Comparison of ENCODE assay signal across 8 cellular contexts in genomic region chr10:104642311-104643022, GRCh38. TPM values are rescaled to one million over a fixed set of nuclear protein-coding genes. Genes with fewer than 3 reads are reported as not detected.
A peak's percentile ranks its signal among the peaks of the same experiment; 100 is the strongest.
DNase-seq lines count a peak whose midpoint lies in the region; ATAC-seq and TF ChIP-seq lines count a peak whose summit lies in the region.

No MANE protein-coding gene starts in this region.

- in situ Hi-C loops in Caki2 (cut with HindIII; ENCODE audit: low pct_unique_long_range_greater_than_20kb, low sequenced_read_pairs) = no loop called here

- H3K9me3 ChIP-seq in neural cell (ENCODE audit: low read length) = no peaks in the 10 kb centered on the region

- peak overlapping the region; percentile 49; the same call in 1 of the 2 replicates for H2AFZ ChIP-seq in KMS-11 (ENCODE audit: low read depth)
- H2AFZ ChIP-seq in neural cell (ENCODE audit: low read depth, low read length) = no peak overlapping the region

- TF ChIP-seq CTCF in KMS-11 (conservative IDR thresholded peaks at IDR 0.05; ENCODE audit: low read depth, low read length) (peak; percentile 48), epithelial cell of esophagus (IDR thresholded peaks at IDR 0.05; ENCODE audit: insufficient read depth, low read depth, low read length, missing control alignments) (peak; percentile 38), neural cell (IDR thresholded peaks at IDR 0.05; ENCODE audit: poor library complexity, severe bottlenecking) (peak; percentile 79)

- peak; percentile 81 for TF ChIP-seq RAD21 in neural cell (conservative IDR thresholded peaks at IDR 0.05)

- no peaks in the 10 kb centered on the region for H3F3A ChIP-seq in neural cell (ENCODE audit: insufficient read depth, low read length, poor library complexity, severe bottlenecking)

- H3K27ac ChIP-seq in KMS-11 = no peak overlapping the region
- no peak overlapping the region for H3K27ac ChIP-seq in neural cell (ENCODE audit: low read length)

- H3K4me1 ChIP-seq in KMS-11 (ENCODE audit: low read depth, poor library complexity, severe bottlenecking) = peaks cover 3% of the 10 kb centered on the region

- DNase-seq in Caki2 (ENCODE audit: low read depth) (peak; percentile 57), epithelial cell of esophagus (ENCODE audit: low read depth) (peak; percentile 52), OCI-M1 (lab: John Stamatoyannopoulos, UW) (no peak)
- no peak for DNase-seq in effector CD4-positive, alpha-beta T cell

- no peak for ATAC-seq in GM21381 (IDR thresholded peaks at IDR 0.05; ENCODE audit: unreplicated experiment)
- ATAC-seq in HG03108 (IDR thresholded peaks at IDR 0.05; ENCODE audit: unreplicated experiment) = no peak

- H3K27me3 ChIP-seq in KMS-11 (ENCODE audit: insufficient read depth, low read depth) (peaks cover 17% of the 10 kb centered on the region), neural cell (ENCODE audit: insufficient read depth, low read depth, low read length) (peaks cover 59% of the 10 kb centered on the region)

- H3K4me3 ChIP-seq in KMS-11 (IDR thresholded peaks at IDR 0.05; ENCODE audit: insufficient read depth, low read depth, low read length) (no peak overlapping the region), epithelial cell of esophagus (ENCODE audit: low read length) (no peak overlapping the region), neural cell (ENCODE audit: low read length) (peak overlapping the region; percentile 86)

- no peaks in the 10 kb centered on the region for H4K20me1 ChIP-seq in KMS-11 (ENCODE audit: insufficient read depth)
- H4K20me1 ChIP-seq in neural cell (ENCODE audit: insufficient read depth) = no peaks in the 10 kb centered on the region

- no peaks in the 10 kb centered on the region for H3K79me2 ChIP-seq in KMS-11 (ENCODE audit: insufficient read depth, low read depth)
- H3K79me2 ChIP-seq in neural cell (replicated peaks; ENCODE audit: insufficient read depth, low read length) = no peaks in the 10 kb centered on the region

- H3K9ac ChIP-seq in KMS-11 (no peak overlapping the region), neural cell (ENCODE audit: low read length) (peak overlapping the region; percentile 67)

- no peak for TF ChIP-seq EP300 in neural cell (conservative IDR thresholded peaks at IDR 0.05; ENCODE audit: poor library complexity, severe bottlenecking)

- no peaks in the 10 kb centered on the region for H3K36me3 ChIP-seq in KMS-11 (ENCODE audit: insufficient read depth)
- no peaks in the 10 kb centered on the region for H3K36me3 ChIP-seq in neural cell (ENCODE audit: insufficient read depth, low read length)

- peak overlapping the region; percentile 36; the same call in 1 of the 2 replicates for H3K4me2 ChIP-seq in KMS-11
- peak overlapping the region; percentile 35 for H3K4me2 ChIP-seq in neural cell (ENCODE audit: low read length)

- H3K9me2 ChIP-seq in neural cell (ENCODE audit: insufficient read depth, low read length) = no peaks in the 10 kb centered on the region

TF ChIP-seq in neural cell, 6 proteins besides CTCF, POLR2A, EP300 and RAD21:
- TF ChIP-seq, protein P1, sequence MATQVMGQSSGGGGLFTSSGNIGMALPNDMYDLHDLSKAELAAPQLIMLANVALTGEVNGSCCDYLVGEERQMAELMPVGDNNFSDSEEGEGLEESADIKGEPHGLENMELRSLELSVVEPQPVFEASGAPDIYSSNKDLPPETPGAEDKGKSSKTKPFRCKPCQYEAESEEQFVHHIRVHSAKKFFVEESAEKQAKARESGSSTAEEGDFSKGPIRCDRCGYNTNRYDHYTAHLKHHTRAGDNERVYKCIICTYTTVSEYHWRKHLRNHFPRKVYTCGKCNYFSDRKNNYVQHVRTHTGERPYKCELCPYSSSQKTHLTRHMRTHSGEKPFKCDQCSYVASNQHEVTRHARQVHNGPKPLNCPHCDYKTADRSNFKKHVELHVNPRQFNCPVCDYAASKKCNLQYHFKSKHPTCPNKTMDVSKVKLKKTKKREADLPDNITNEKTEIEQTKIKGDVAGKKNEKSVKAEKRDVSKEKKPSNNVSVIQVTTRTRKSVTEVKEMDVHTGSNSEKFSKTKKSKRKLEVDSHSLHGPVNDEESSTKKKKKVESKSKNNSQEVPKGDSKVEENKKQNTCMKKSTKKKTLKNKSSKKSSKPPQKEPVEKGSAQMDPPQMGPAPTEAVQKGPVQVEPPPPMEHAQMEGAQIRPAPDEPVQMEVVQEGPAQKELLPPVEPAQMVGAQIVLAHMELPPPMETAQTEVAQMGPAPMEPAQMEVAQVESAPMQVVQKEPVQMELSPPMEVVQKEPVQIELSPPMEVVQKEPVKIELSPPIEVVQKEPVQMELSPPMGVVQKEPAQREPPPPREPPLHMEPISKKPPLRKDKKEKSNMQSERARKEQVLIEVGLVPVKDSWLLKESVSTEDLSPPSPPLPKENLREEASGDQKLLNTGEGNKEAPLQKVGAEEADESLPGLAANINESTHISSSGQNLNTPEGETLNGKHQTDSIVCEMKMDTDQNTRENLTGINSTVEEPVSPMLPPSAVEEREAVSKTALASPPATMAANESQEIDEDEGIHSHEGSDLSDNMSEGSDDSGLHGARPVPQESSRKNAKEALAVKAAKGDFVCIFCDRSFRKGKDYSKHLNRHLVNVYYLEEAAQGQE (IDR thresholded peaks at IDR 0.05; ENCODE audit: borderline replicate concordance) = peak; percentile 25
- TF ChIP-seq SMC3 (conservative IDR thresholded peaks at IDR 0.05; ENCODE audit: poor library complexity) (peak; percentile 85), EZH2 (IDR thresholded peaks at IDR 0.05; ENCODE audit: borderline replicate concordance, insufficient read depth, low read length, poor library complexity, severe bottlenecking) (no peak), POLR2AphosphoS5 (IDR thresholded peaks at IDR 0.05) (no peak), MXI1 (conservative IDR thresholded peaks at IDR 0.05; ENCODE audit: poor library complexity, severe bottlenecking) (no peak), TAF1 (IDR thresholded peaks at IDR 0.05; ENCODE audit: low read depth) (no peak)
TF ChIP-seq in neural cell: peak in this region for 2.

RNA-seq across cellular contexts. Expression of gene SORCS3, which starts 1.4 kb away (rescaled TPM):
- total RNA-seq in Caki2 (2014; rRNA removed; shearing (Covaris generic); ENCODE audit: low replicate concordance) = 0.10 TPM in 1 of 2 replicates, not detected in the other
- polyA plus RNA-seq in neural cell = 9.8 and 14.4 TPM in 2 replicates
- polyA minus RNA-seq in neural cell = 19.7 and 20.9 TPM in 2 replicates

Comparison
In these comparisons a context has a peak if more than half of its experiments do, and no peak if none do; other contexts are left out.
1. DNase-seq: peak in Caki2 (single experiment) and epithelial cell of esophagus (single experiment); none in effector CD4-positive, alpha-beta T cell (single experiment) and OCI-M1 (single experiment).
2. Peak in every context shown above with its lines, with median percentiles within 50 percentile points of each other: CTCF ChIP-seq.